In genomic region chr1:51878307-51878615, GRCh38 we compare ENCODE assay signal across 8 cellular contexts. TPM values are rescaled to one million over a fixed set of nuclear protein-coding genes. Genes with fewer than 3 reads are reported as not detected.
A peak's percentile ranks its signal among the peaks of the same experiment; 100 is the strongest.
DNase-seq lines count a peak whose midpoint lies in the region; ATAC-seq and TF ChIP-seq lines count a peak whose summit lies in the region.

No MANE protein-coding gene starts in this region.

- no peak overlapping the region for H3K27ac Mint-ChIP-seq in stimulated activated memory B cell treated with anti-CD40 and anti-IgM and Interleukin-4, amounts not matched to agents 10 μg/mL and 1 μg/mL and 100 μg/mL, for 72 hours

- in situ Hi-C loops in Panc1 (cut with HindIII; ENCODE audit: low pct_unique_long_range_greater_than_20kb, low sequenced_read_pairs): no loop called here

- WGBS in aorta, 2 donors: 0% methylated on average over 17 of the region's 17 CpGs

- peaks cover 25% of the 10 kb centered on the region for H3K4me1 ChIP-seq in Panc1 (ENCODE audit: control insufficient read depth, insufficient read depth, low read length)
- peaks cover 0 to 5% of the 10 kb centered on the region in 2 donors for H3K4me1 ChIP-seq in aorta (ENCODE audit: control insufficient read depth in 1 of 2, insufficient read depth in 2 of 2, low read length in 2 of 2)

- H3K36me3 ChIP-seq in Panc1 (ENCODE audit: control insufficient read depth, insufficient read depth, low read length) (peaks cover 4% of the 10 kb centered on the region; the same call in 1 of the 2 replicates), aorta (ENCODE audit: control insufficient read depth in 1 of 2, insufficient read depth in 2 of 2, low read length in 1 of 2) (no peaks in the 10 kb centered on the region)

- no TSS peak for BruUV-seq in Panc1 (replicated peaks; lab: Mats Ljungman, UMichigan)

- POLR2A ChIA-PET in Panc1 (lab: Charles Lee): interaction anchor here (0.5 to 0.6 kb wide), 2 partner anchors 900 to 1336 kb away, joined by 3 to 8 read pairs; no protein-coding TSS in a partner anchor

- no peaks in the 10 kb centered on the region for H3K9me3 ChIP-seq in Panc1 (ENCODE audit: control insufficient read depth, insufficient read depth, low read depth, low read length)
- no peaks in the 10 kb centered on the region for H3K9me3 ChIP-seq in aorta (ENCODE audit: control insufficient read depth, low read length)

- no peaks in the 10 kb centered on the region for H3K9me3 Mint-ChIP-seq in stimulated activated memory B cell treated with anti-CD40 and anti-IgM and Interleukin-4, amounts not matched to agents 10 μg/mL and 1 μg/mL and 100 μg/mL, for 72 hours

- H3K27ac ChIP-seq in Panc1 (ENCODE audit: low read length) (peak overlapping the region; percentile 95), aorta (ENCODE audit: low read depth in 1 of 2, low read length in 2 of 2) (peak overlapping the region; percentile 50 to 85)

- H3K4me3 ChIP-seq in Panc1 (ENCODE audit: low read depth in 2 of 2, low read length in 2 of 2) (peak overlapping the region; percentile 92 to 94), aorta (ENCODE audit: low read length in 2 of 2) (peak overlapping the region; percentile 48 to 77)

- H3K27me3 ChIP-seq in Panc1 (ENCODE audit: control insufficient read depth, insufficient read depth, low read length) (no peaks in the 10 kb centered on the region), aorta (ENCODE audit: control insufficient read depth in 1 of 2, insufficient read depth in 2 of 2, low read length in 1 of 2) (no peaks in the 10 kb centered on the region)

- intact Hi-C loops in Panc1 (cut with micrococcal nuclease; ENCODE audit: unreplicated experiment): no loop called here
- intact Hi-C loops in aorta (cut with DNase I): no loop called here

- no peak for TF ChIP-seq CTCF in Panc1 (IDR thresholded peaks at IDR 0.05)

- H3K4me3 Mint-ChIP-seq in stimulated activated memory B cell treated with anti-CD40 and anti-IgM and Interleukin-4, amounts not matched to agents 10 μg/mL and 1 μg/mL and 100 μg/mL, for 72 hours: no peak overlapping the region

- no peaks in the 10 kb centered on the region for H3K27me3 Mint-ChIP-seq in stimulated activated memory B cell treated with anti-CD40 and anti-IgM and Interleukin-4, amounts not matched to agents 10 μg/mL and 1 μg/mL and 100 μg/mL, for 72 hours

- no peaks in the 10 kb centered on the region for H3K36me3 Mint-ChIP-seq in stimulated activated memory B cell treated with anti-CD40 and anti-IgM and Interleukin-4, amounts not matched to agents 10 μg/mL and 1 μg/mL and 100 μg/mL, for 72 hours

- peaks cover 20% of the 10 kb centered on the region for H3K4me1 Mint-ChIP-seq in stimulated activated memory B cell treated with anti-CD40 and anti-IgM and Interleukin-4, amounts not matched to agents 10 μg/mL and 1 μg/mL and 100 μg/mL, for 72 hours

- CTCF ChIA-PET in Panc1 (lab: Charles Lee): no interaction called here

- ATAC-seq in Panc1 (peak; percentile 49), aorta (ENCODE audit: low FRiP score) (peak; percentile 16)
- no peak for ATAC-seq in stimulated activated memory B cell treated with anti-CD40 and anti-IgM and Interleukin-4, amounts not matched to agents 10 μg/mL and 1 μg/mL and 100 μg/mL, for 72 hours
- ATAC-seq in activated CD4-positive, CD25-positive, alpha-beta regulatory T cell treated with anti-CD3 and anti-CD28 coated beads, Interleukin-2, amount 50 U/mL, for 24 hours: no peak

- DNase-seq in stimulated activated CD8-positive, alpha-beta memory T cell treated with anti-CD3 and anti-CD28 coated beads, Interleukin-15, amount 100 ng/mL, for 24 hours (ENCODE audit: low read depth): peak; percentile 1
- DNase-seq in stimulated activated CD8-positive, alpha-beta memory T cell treated with anti-CD3 and anti-CD28 coated beads, Interleukin-4, amount 100 ng/mL, for 48 hours: no peak
- DNase-seq in Panc1 (ENCODE audit: low read depth, low spot score) (no peak), iPS-NIHi11 (ENCODE audit: low spot score) (peak; percentile 37), aorta (no peak), activated gamma-delta T cell treated with Interleukin-2 at 50 U/mL for 16 hours (no peak)

RNA-seq across cellular contexts. Expression of gene NRDC, which starts 0.3 kb away (rescaled TPM):
- total RNA-seq in Panc1 (2021; ENCODE audit: unreplicated experiment) (180 TPM), aorta (100 to 1,000 TPM; 103 to 115 TPM)
- 118 TPM for polyA plus RNA-seq in Panc1 (2012; ENCODE audit: insufficient read length)
- 10 to 100 TPM; 47.7 to 89.4 TPM for polyA plus RNA-seq in aorta

Comparison
In these comparisons a context has a peak if more than half of its experiments do, and no peak if none do; other contexts are left out.
1. DNase-seq: peak in stimulated activated CD8-positive, alpha-beta memory T cell treated with anti-CD3 and anti-CD28 coated beads, Interleukin-15, amount 100 ng/mL, for 24 hours (single experiment) and iPS-NIHi11 (single experiment); none in stimulated activated CD8-positive, alpha-beta memory T cell treated with anti-CD3 and anti-CD28 coated beads, Interleukin-4, amount 100 ng/mL, for 48 hours (single experiment), Panc1 (single experiment), aorta (0 of 2) and activated gamma-delta T cell treated with Interleukin-2 at 50 U/mL for 16 hours (single experiment).
2. ATAC-seq: peak in Panc1 (single experiment) and aorta (single experiment); none in stimulated activated memory B cell treated with anti-CD40 and anti-IgM and Interleukin-4, amounts not matched to agents 10 μg/mL and 1 μg/mL and 100 μg/mL, for 72 hours (single experiment) and activated CD4-positive, CD25-positive, alpha-beta regulatory T cell treated with anti-CD3 and anti-CD28 coated beads, Interleukin-2, amount 50 U/mL, for 24 hours (0 of 2).